In genomic region chr5:69188811-69189161, GRCh38 we compare ENCODE assay signal across 1 cellular context.
TF ChIP-seq lines count a peak whose summit lies in the region.

No MANE protein-coding gene starts in this region.

TF ChIP-seq in H1, 55 proteins besides CTCF, POLR2A, EP300 and RAD21:
- TF ChIP-seq ATF2 (IDR thresholded peaks at IDR 0.05; ENCODE audit: low read length) (no peak), SIN3A (conservative IDR thresholded peaks at IDR 0.05 in 1 of 2, IDR thresholded peaks at IDR 0.05 in 1 of 2; ENCODE audit: low read depth in 1 of 2, low read length in 2 of 2) (no peak), SP1 (IDR thresholded peaks at IDR 0.05; ENCODE audit: low read depth, low read length) (no peak), ATF3 (IDR thresholded peaks at IDR 0.05; ENCODE audit: insufficient read depth, low read depth, low read length) (no peak)
